21 cellular contexts compared by ENCODE assay signal in the genomic region with DNA sequence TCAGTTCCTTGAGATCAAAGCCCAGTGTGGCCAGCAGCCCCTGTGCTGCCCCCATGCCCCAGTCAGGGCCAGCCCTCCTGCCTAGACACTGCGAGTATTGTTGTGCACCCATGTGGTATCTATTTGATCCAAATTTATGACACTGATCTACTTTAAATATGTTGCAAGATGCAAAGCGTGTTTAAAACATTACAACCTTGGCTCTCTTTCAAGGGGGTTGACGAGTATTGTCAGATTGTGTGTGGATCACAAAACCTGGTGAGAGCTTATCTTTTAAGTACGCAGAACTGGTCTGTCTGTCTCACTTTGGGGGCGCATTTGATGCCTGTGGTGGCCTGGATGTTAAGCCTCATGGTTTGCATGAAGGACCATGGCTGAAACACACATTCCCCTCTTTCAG.
"Had no signal": no experiment of that assay in that cellular context is flagged by ENCODE, and none has a peak within 500 bp of the region (broad histone marks: within the 10 kb centered on the region; RNA-seq: fewer than 3 reads in every experiment).

No MANE protein-coding gene starts in this region.

- DNase-seq: activated CD4-positive, alpha-beta memory T cell treated with anti-CD3 and anti-CD28 coated beads, Interleukin-2, amount 10 ng/mL, durations not matched to agents 7 days and 5 days; activated CD4-positive, alpha-beta T cell treated with anti-CD3 and anti-CD28 coated beads, Interleukin-2, amount 10 ng/mL, durations not matched to agents 24 days and 14 days; activated gamma-delta T cell; activated T-cell treated with anti-CD3 and anti-CD28 coated beads, Interleukin-2, amount 50 U/mL, for 72 hours; anterior cingulate cortex; effector CD4-positive, alpha-beta T cell; erythroblast; gastrocnemius medialis; head of caudate nucleus; left ventricle myocardium inferior; nephron progenitor cell; stimulated activated CD4-positive, alpha-beta T cell treated with anti-CD3 and anti-CD28 coated beads, Interleukin-2, amount 100 ng/mL, for 48 hours; stimulated activated CD8-positive, alpha-beta memory T cell treated with anti-CD3 and anti-CD28 coated beads, Interleukin-4, amount 100 ng/mL, for 48 hours; stimulated activated naive B cell treated with anti-CD40 and anti-IgM and Interleukin-4, amounts not matched to agents 10 μg/mL and 1 μg/mL and 100 μg/mL, for 72 hours; T1000 had no signal

- H3K79me2 ChIP-seq: parathyroid adenoma had no signal

- H3K9me3 ChIP-seq: gastrocnemius medialis, left ventricle myocardium inferior had no signal

- H3K4me1 ChIP-seq: parathyroid adenoma had no signal

- H3K36me3 ChIP-seq: gastrocnemius medialis, left ventricle myocardium inferior had no signal

- ATAC-seq: activated CD4-positive, CD25-positive, alpha-beta regulatory T cell treated with anti-CD3 and anti-CD28 coated beads, Interleukin-2, amount 50 U/mL, for 24 hours; activated T-cell treated with anti-CD3 and anti-CD28 coated beads, Interleukin-2, amount 50 U/mL, for 72 hours; stimulated activated naive B cell treated with anti-CD40 and anti-IgM and Interleukin-4, amounts not matched to agents 10 μg/mL and 1 μg/mL and 100 μg/mL, for 72 hours had no signal

- H3K27ac ChIP-seq: parathyroid adenoma had no signal

- H3K9ac ChIP-seq: parathyroid adenoma had no signal

- H3K4me3 ChIP-seq: gastrocnemius medialis, left ventricle myocardium inferior had no signal

- H3K27me3 ChIP-seq: gastrocnemius medialis had no signal

- H3K27me3 Mint-ChIP-seq: activated naive CD4-positive, alpha-beta T cell treated with anti-CD3 and anti-CD28 coated beads, Interleukin-2, amount 50 U/mL, for 24 hours had no signal

- H2AFZ ChIP-seq: parathyroid adenoma had no signal

- H3K36me3 Mint-ChIP-seq: activated naive CD4-positive, alpha-beta T cell treated with anti-CD3 and anti-CD28 coated beads, Interleukin-2, amount 50 U/mL, for 24 hours; brain; stimulated activated naive B cell treated with anti-CD40 and anti-IgM and Interleukin-4, amounts not matched to agents 10 μg/mL and 1 μg/mL and 100 μg/mL, for 72 hours had no signal

- H3K27ac Mint-ChIP-seq: activated CD4-positive, alpha-beta memory T cell treated with anti-CD3 and anti-CD28 coated beads, Interleukin-2, amount 10 ng/mL, durations not matched to agents 7 days and 5 days; activated CD4-positive, alpha-beta T cell treated with anti-CD3 and anti-CD28 coated beads, Interleukin-2, amount 10 ng/mL, durations not matched to agents 24 days and 14 days; activated naive CD4-positive, alpha-beta T cell treated with anti-CD3 and anti-CD28 coated beads, Interleukin-2, amount 50 U/mL, for 24 hours; activated T-cell treated with anti-CD3 and anti-CD28 coated beads, Interleukin-2, amount 50 U/mL, for 72 hours; brain; dendritic cell treated with granulocyte-macrophage colony-stimulating factor and Interleukin-4, amounts not matched to agents 40 ng/mL and 50 ng/mL, for 4 days; nephron progenitor cell; stimulated activated naive B cell treated with anti-CD40 and anti-IgM and Interleukin-4, amounts not matched to agents 10 μg/mL and 1 μg/mL and 100 μg/mL, for 72 hours; T-helper 1 cell treated with Interleukin-12 subunit alpha and Interleukin-12 subunit beta and Interleukin-4 antibody, amounts not matched to agents 30 μg/mL and 1 μg/mL, for 36 hours had no signal

- H3K4me1 Mint-ChIP-seq: activated CD4-positive, alpha-beta memory T cell treated with anti-CD3 and anti-CD28 coated beads, Interleukin-2, amount 10 ng/mL, durations not matched to agents 7 days and 5 days; activated CD4-positive, alpha-beta T cell treated with anti-CD3 and anti-CD28 coated beads, Interleukin-2, amount 10 ng/mL, durations not matched to agents 24 days and 14 days; activated naive CD4-positive, alpha-beta T cell treated with anti-CD3 and anti-CD28 coated beads, Interleukin-2, amount 50 U/mL, for 24 hours; stimulated activated naive B cell treated with anti-CD40 and anti-IgM and Interleukin-4, amounts not matched to agents 10 μg/mL and 1 μg/mL and 100 μg/mL, for 72 hours had no signal

- H3K9me3 Mint-ChIP-seq: activated CD4-positive, alpha-beta memory T cell treated with anti-CD3 and anti-CD28 coated beads, Interleukin-2, amount 10 ng/mL, durations not matched to agents 7 days and 5 days; activated CD4-positive, alpha-beta T cell treated with anti-CD3 and anti-CD28 coated beads, Interleukin-2, amount 10 ng/mL, durations not matched to agents 24 days and 14 days; activated naive CD4-positive, alpha-beta T cell treated with anti-CD3 and anti-CD28 coated beads, Interleukin-2, amount 50 U/mL, for 24 hours; activated T-cell treated with anti-CD3 and anti-CD28 coated beads, Interleukin-2, amount 50 U/mL, for 72 hours; dendritic cell treated with granulocyte-macrophage colony-stimulating factor and Interleukin-4, amounts not matched to agents 40 ng/mL and 50 ng/mL, for 4 days; nephron progenitor cell; stimulated activated naive B cell treated with anti-CD40 and anti-IgM and Interleukin-4, amounts not matched to agents 10 μg/mL and 1 μg/mL and 100 μg/mL, for 72 hours; T-helper 1 cell treated with Interleukin-12 subunit alpha and Interleukin-12 subunit beta and Interleukin-4 antibody, amounts not matched to agents 30 μg/mL and 1 μg/mL, for 36 hours had no signal

- H3K4me3 Mint-ChIP-seq: activated CD4-positive, alpha-beta memory T cell treated with anti-CD3 and anti-CD28 coated beads, Interleukin-2, amount 10 ng/mL, durations not matched to agents 7 days and 5 days; activated CD4-positive, alpha-beta T cell treated with anti-CD3 and anti-CD28 coated beads, Interleukin-2, amount 10 ng/mL, durations not matched to agents 24 days and 14 days; activated naive CD4-positive, alpha-beta T cell treated with anti-CD3 and anti-CD28 coated beads, Interleukin-2, amount 50 U/mL, for 24 hours; activated T-cell treated with anti-CD3 and anti-CD28 coated beads, Interleukin-2, amount 50 U/mL, for 72 hours; brain; dendritic cell treated with granulocyte-macrophage colony-stimulating factor and Interleukin-4, amounts not matched to agents 40 ng/mL and 50 ng/mL, for 4 days; nephron progenitor cell; stimulated activated naive B cell treated with anti-CD40 and anti-IgM and Interleukin-4, amounts not matched to agents 10 μg/mL and 1 μg/mL and 100 μg/mL, for 72 hours; T-helper 1 cell treated with Interleukin-12 subunit alpha and Interleukin-12 subunit beta and Interleukin-4 antibody, amounts not matched to agents 30 μg/mL and 1 μg/mL, for 36 hours had no signal
